8 cellular contexts compared by ENCODE assay signal in genomic region chr7:149873968-149874643, GRCh38. TPM values are rescaled to one million over a fixed set of nuclear protein-coding genes. Genes with fewer than 3 reads are reported as not detected.
A peak's percentile ranks its signal among the peaks of the same experiment; 100 is the strongest.
DNase-seq lines count a peak whose midpoint lies in the region; ATAC-seq and TF ChIP-seq lines count a peak whose summit lies in the region.

ATP6V0E2 (plus strand) TSS chr7:149873969; CDS start chr7:149874066, 97 bp downstream.

- H3K4me3 ChIP-seq in left ventricle myocardium inferior (peak within 1 kb of the TSS; percentile 98), skeletal muscle satellite cell (ENCODE audit: low read length) (peak within 1 kb of the TSS; percentile 89)

- no peaks in the 10 kb centered on the region for H3K36me3 Mint-ChIP-seq in activated naive CD4-positive, alpha-beta T cell treated with anti-CD3 and anti-CD28 coated beads, Interleukin-2, amount 50 U/mL, for 24 hours
- peaks cover 36% of the 10 kb centered on the region for H3K36me3 Mint-ChIP-seq in activated CD8-positive, alpha-beta T cell treated with anti-CD3 and anti-CD28 coated beads for 36 hours (ENCODE audit: low read depth)

- TF ChIP-seq CTCF in activated CD8-positive, alpha-beta T cell treated with anti-CD3 and anti-CD28 coated beads for 36 hours (IDR thresholded peaks at IDR 0.05): no peak
- TF ChIP-seq CTCF in left ventricle myocardium inferior (IDR thresholded peaks at IDR 0.05; ENCODE audit: borderline replicate concordance): no peak

- H3K27me3 Mint-ChIP-seq in activated naive CD4-positive, alpha-beta T cell treated with anti-CD3 and anti-CD28 coated beads, Interleukin-2, amount 50 U/mL, for 24 hours: no peaks in the 10 kb centered on the region
- H3K27me3 Mint-ChIP-seq in activated CD8-positive, alpha-beta T cell treated with anti-CD3 and anti-CD28 coated beads for 36 hours: no peaks in the 10 kb centered on the region

- no peaks in the 10 kb centered on the region for H3K9me3 Mint-ChIP-seq in activated naive CD4-positive, alpha-beta T cell treated with anti-CD3 and anti-CD28 coated beads, Interleukin-2, amount 50 U/mL, for 24 hours
- H3K9me3 Mint-ChIP-seq in activated CD8-positive, alpha-beta T cell treated with anti-CD3 and anti-CD28 coated beads for 36 hours: no peaks in the 10 kb centered on the region

- H3K27ac ChIP-seq in left ventricle myocardium inferior (replicated peaks): peak within 1 kb of the TSS; percentile 98

- H3K4me1 Mint-ChIP-seq in activated naive CD4-positive, alpha-beta T cell treated with anti-CD3 and anti-CD28 coated beads, Interleukin-2, amount 50 U/mL, for 24 hours: peaks cover 74% of the 10 kb centered on the region
- peaks cover 69% of the 10 kb centered on the region for H3K4me1 Mint-ChIP-seq in activated CD8-positive, alpha-beta T cell treated with anti-CD3 and anti-CD28 coated beads for 36 hours (ENCODE audit: low read depth)

- peak within 1 kb of the TSS; percentile 82 for H3K27ac Mint-ChIP-seq in activated naive CD4-positive, alpha-beta T cell treated with anti-CD3 and anti-CD28 coated beads, Interleukin-2, amount 50 U/mL, for 24 hours
- H3K27ac Mint-ChIP-seq in activated CD8-positive, alpha-beta T cell treated with anti-CD3 and anti-CD28 coated beads for 36 hours: peak within 1 kb of the TSS; percentile 91

- POLR2A ChIA-PET in activated CD8-positive, alpha-beta T cell treated with anti-CD3 and anti-CD28 coated beads for 36 hours (lab: Charles Lee): interaction anchor here (0.7 to 1.4 kb wide), 2 partner anchors 30 to 40 kb away, joined by 3 read pairs; no protein-coding TSS in a partner anchor

- no peaks in the 10 kb centered on the region for H3K27me3 ChIP-seq in left ventricle myocardium inferior (ENCODE audit: low read depth)
- H3K27me3 ChIP-seq in skeletal muscle satellite cell (ENCODE audit: control insufficient read depth, insufficient read depth, low read length): no peaks in the 10 kb centered on the region

- H3K4me2 ChIP-seq in skeletal muscle satellite cell (ENCODE audit: low read length): peak within 1 kb of the TSS; percentile 96

- peak within 1 kb of the TSS; percentile 85 for H3K4me3 Mint-ChIP-seq in activated naive CD4-positive, alpha-beta T cell treated with anti-CD3 and anti-CD28 coated beads, Interleukin-2, amount 50 U/mL, for 24 hours
- H3K4me3 Mint-ChIP-seq in activated CD8-positive, alpha-beta T cell treated with anti-CD3 and anti-CD28 coated beads for 36 hours: peak within 1 kb of the TSS; percentile 88

- CTCF ChIA-PET in activated CD8-positive, alpha-beta T cell treated with anti-CD3 and anti-CD28 coated beads for 36 hours (lab: Charles Lee): interaction anchor here (1.3 to 2.1 kb wide), 2 partner anchors 10 to 64 kb away, joined by 3 to 13 read pairs; no protein-coding TSS in a partner anchor

- H3K36me3 ChIP-seq in left ventricle myocardium inferior (peaks cover 6% of the 10 kb centered on the region), skeletal muscle satellite cell (ENCODE audit: insufficient read depth, low read length) (no peaks in the 10 kb centered on the region)

- H3K9me3 ChIP-seq in left ventricle myocardium inferior (replicated peaks): no peaks in the 10 kb centered on the region
- no peaks in the 10 kb centered on the region for H3K9me3 ChIP-seq in skeletal muscle satellite cell (replicated peaks; ENCODE audit: low read length)

- H3K4me1 ChIP-seq in left ventricle myocardium inferior (peaks cover 63% of the 10 kb centered on the region), skeletal muscle satellite cell (ENCODE audit: control insufficient read depth, insufficient read depth, low read length) (peaks cover 12% of the 10 kb centered on the region)

- DNase-seq in activated naive CD4-positive, alpha-beta T cell treated with Interleukin-2 at 50 U/mL for 16 hours: no peak
- peak; percentile 70 for DNase-seq in activated CD8-positive, alpha-beta T cell treated with anti-CD3 and anti-CD28 coated beads for 36 hours
- no peak for DNase-seq in left ventricle myocardium inferior
- DNase-seq in NCI-H524 (lab: John Stamatoyannopoulos, UW): no peak

- intact Hi-C loops in activated CD8-positive, alpha-beta T cell treated with anti-CD3 and anti-CD28 coated beads for 36 hours (cut with micrococcal nuclease): loop anchor here (2.0 kb wide), 1 partner anchor 35 kb away; the partner anchor contains the start of gene ZNF862
- intact Hi-C loops in left ventricle myocardium inferior (cut with micrococcal nuclease): no loop called here

- H3K9ac ChIP-seq in skeletal muscle satellite cell (ENCODE audit: low read depth, low read length): peak within 1 kb of the TSS; percentile 88

- ATAC-seq in HG03135 (IDR thresholded peaks at IDR 0.05; ENCODE audit: unreplicated experiment) (peak; percentile 28), HG02642 (IDR thresholded peaks at IDR 0.05; ENCODE audit: poor library complexity, unreplicated experiment) (no peak)
- ATAC-seq in activated CD8-positive, alpha-beta T cell treated with anti-CD3 and anti-CD28 coated beads for 36 hours: peak; percentile 25

RNA-seq across cellular contexts. Expression of gene ATP6V0E2, which starts in this region (rescaled TPM):
- 10 to 100 TPM; 46.3 to 46.7 TPM for total RNA-seq in activated CD8-positive, alpha-beta T cell treated with anti-CD3 and anti-CD28 coated beads for 36 hours
- 120 TPM for total RNA-seq in left ventricle myocardium inferior
- 11.1 and 14.2 TPM in 2 replicates for total RNA-seq in skeletal muscle satellite cell (2012; rRNA removed)
